In the genomic region with DNA sequence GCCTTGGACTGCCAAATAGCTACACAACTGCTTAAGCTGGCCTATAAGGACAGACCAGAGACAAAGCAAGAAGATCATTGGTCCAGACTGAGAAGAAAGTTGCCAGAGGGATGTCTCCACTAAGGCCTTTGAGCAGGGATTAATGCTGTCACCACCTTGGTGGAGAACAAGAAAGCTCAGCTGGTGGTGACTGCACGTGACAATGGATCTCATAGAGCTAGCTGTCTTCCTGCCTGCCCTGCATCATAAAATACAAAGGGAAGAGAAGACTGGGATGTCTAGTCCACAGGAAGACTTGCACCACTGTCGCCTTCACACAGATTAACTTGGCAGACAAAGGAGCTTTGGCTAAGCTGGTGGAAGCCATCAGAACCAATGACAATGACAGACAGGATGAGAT, we compare ENCODE assay signal across 20 cellular contexts. TPM values are rescaled to one million over a fixed set of nuclear protein-coding genes. Genes with fewer than 3 reads are reported as not detected.
DNase-seq lines count a peak whose midpoint lies in the region; ATAC-seq, FAIRE-seq and TF ChIP-seq lines count a peak whose summit lies in the region.
"Had no signal": no experiment of that assay in that cellular context is flagged by ENCODE, and none has a peak within 500 bp of the region (broad histone marks: within the 10 kb centered on the region; RNA-seq: fewer than 3 reads in every experiment).

No MANE protein-coding gene starts in this region.

- H3K36me3 Mint-ChIP-seq in nephron progenitor cell (ENCODE audit: low read depth) (peaks cover 30% of the 10 kb centered on the region), natural killer cell (no peaks in the 10 kb centered on the region)
- H3K36me3 Mint-ChIP-seq: CD4-positive, CD25-positive, alpha-beta regulatory T cell had no signal

- TF ChIP-seq CTCF in WERI-Rb-1 (IDR thresholded peaks at IDR 0.05; ENCODE audit: low read depth, low read length), result no peak
- TF ChIP-seq CTCF in nephron progenitor cell (IDR thresholded peaks at IDR 0.05), result no peak
- no peak for TF ChIP-seq CTCF in natural killer cell (IDR thresholded peaks at IDR 0.05)

- H3K27ac Mint-ChIP-seq in nephron progenitor cell, result peak overlapping the region; percentile 13
- no peak overlapping the region for H3K27ac Mint-ChIP-seq in natural killer cell
- H3K27ac Mint-ChIP-seq: CD4-positive, CD25-positive, alpha-beta regulatory T cell; GM23338; H9; HFFc6 had no signal

- FAIRE-seq in RCC 7860 (lab: Jason Lieb, UNC), result no peak
- FAIRE-seq: G401.6, GM12891, K562 had no signal

- DNase-seq in COLO668 (lab: John Stamatoyannopoulos, UW; ENCODE audit: unreplicated experiment) (peak; percentile 2), NCI-H69 (lab: John Stamatoyannopoulos, UW) (peak; percentile 0), WERI-Rb-1 (peak; percentile 34), nephron progenitor cell (no peak), HuH-7 (ENCODE audit: low spot score) (no peak), natural killer cell (no peak), RCC 7860 (ENCODE audit: low spot score) (no peak)
- DNase-seq: 8988T; ACHN; Calu3; CD4-positive, CD25-positive, alpha-beta regulatory T cell; DMS79; H9; HFFc6 had no signal

- H3K9me3 Mint-ChIP-seq in nephron progenitor cell (peaks cover 38% of the 10 kb centered on the region), natural killer cell (no peaks in the 10 kb centered on the region)
- H3K9me3 Mint-ChIP-seq: CD4-positive, CD25-positive, alpha-beta regulatory T cell; GM23338; HFFc6 had no signal

- no peak overlapping the region for H3K4me3 ChIP-seq in WERI-Rb-1 (ENCODE audit: low read depth, low read length)
- H3K4me3 ChIP-seq: BLaER1 treated with 17β-estradiol and CSF1 and Interleukin-3, amounts not matched to agents 10 nM and 100 nM; GM23338; K562 had no signal

- H3K4me3 Mint-ChIP-seq in nephron progenitor cell, result no peak overlapping the region
- no peak overlapping the region for H3K4me3 Mint-ChIP-seq in natural killer cell
- H3K4me3 Mint-ChIP-seq: CD4-positive, CD25-positive, alpha-beta regulatory T cell; GM23338; H9; HFFc6 had no signal

- no peaks in the 10 kb centered on the region for H3K36me3 ChIP-seq in WERI-Rb-1
- H3K36me3 ChIP-seq: BLaER1 treated with 17β-estradiol and CSF1 and Interleukin-3, amounts not matched to agents 10 nM and 100 nM had no signal

- no peak for ATAC-seq in natural killer cell
- ATAC-seq: GM23338, K562 had no signal

- intact Hi-C loops in natural killer cell (cut with micrococcal nuclease), result no loop called here

- no peak overlapping the region for H3K27ac ChIP-seq in WERI-Rb-1
- H3K27ac ChIP-seq: BLaER1 treated with 17β-estradiol and CSF1 and Interleukin-3, amounts not matched to agents 10 nM and 100 nM; HL-60 had no signal

- H3K4me1 Mint-ChIP-seq in nephron progenitor cell (peaks cover 6% of the 10 kb centered on the region), natural killer cell (no peaks in the 10 kb centered on the region)
- H3K4me1 Mint-ChIP-seq: CD4-positive, CD25-positive, alpha-beta regulatory T cell; GM23338 had no signal

- H3K9me3 ChIP-seq in WERI-Rb-1 (ENCODE audit: severe bottlenecking), result no peaks in the 10 kb centered on the region
- H3K9me3 ChIP-seq: BLaER1 treated with 17β-estradiol and CSF1 and Interleukin-3, amounts not matched to agents 10 nM and 100 nM had no signal

- no peaks in the 10 kb centered on the region for H3K27me3 Mint-ChIP-seq in nephron progenitor cell (ENCODE audit: low read depth, poor library complexity)
- peaks cover 0 to 8% of the 10 kb centered on the region in 2 donors for H3K27me3 Mint-ChIP-seq in natural killer cell (ENCODE audit: low read depth in 2 of 2)
- H3K27me3 Mint-ChIP-seq: CD4-positive, CD25-positive, alpha-beta regulatory T cell had no signal

- H3K27me3 ChIP-seq in WERI-Rb-1 (ENCODE audit: insufficient read depth, low read depth, severe bottlenecking), result no peaks in the 10 kb centered on the region

RNA-seq across cellular contexts. Expression of gene FAM120C, which starts 40.5 kb away (rescaled TPM):
- total RNA-seq in natural killer cell, result 10 to 100 TPM in 2 of 3 donors, 1 to 10 TPM in 1; 9.5 to 15.4 (median 11.8) TPM

Comparison
In these comparisons a context has a peak if more than half of its experiments do, and no peak if none do; other contexts are left out.
1. DNase-seq: peak in COLO668 (single experiment), NCI-H69 (single experiment) and WERI-Rb-1 (single experiment); none in nephron progenitor cell (single experiment), HuH-7 (single experiment), natural killer cell (single experiment) and RCC 7860 (single experiment).